11 cellular contexts compared by ENCODE assay signal in the genomic region with DNA sequence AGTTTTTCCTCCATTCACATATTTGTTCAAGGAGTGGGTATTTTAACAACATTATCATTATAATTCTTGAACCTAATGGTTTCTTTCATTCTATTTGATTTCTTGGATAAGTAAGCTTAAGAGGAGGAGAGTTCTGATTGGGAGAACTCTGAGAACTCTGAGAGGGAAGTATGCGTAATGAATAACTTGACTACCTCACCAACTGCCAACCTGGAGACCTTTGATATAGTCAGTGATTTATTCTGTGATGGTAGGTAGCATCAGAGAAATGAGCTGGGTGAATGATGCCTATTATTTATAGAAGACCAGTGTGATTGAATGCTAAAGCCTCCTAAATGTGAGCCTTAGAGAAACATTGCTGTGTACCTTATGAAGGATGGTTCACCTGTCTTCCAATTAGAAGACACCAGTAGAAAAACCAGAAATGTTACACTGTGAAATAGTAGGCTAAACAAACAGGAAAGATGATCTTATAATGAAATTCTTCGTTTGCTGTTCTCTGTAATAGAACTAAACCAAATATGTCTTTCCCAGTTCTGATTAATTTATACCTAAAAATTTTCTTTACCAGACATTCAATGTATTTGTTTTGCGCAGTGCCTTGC.
DNase-seq lines count a peak whose midpoint lies in the region; ATAC-seq and TF ChIP-seq lines count a peak whose summit lies in the region.
"Had no signal": no experiment of that assay in that cellular context is flagged by ENCODE, and none has a peak within 500 bp of the region (broad histone marks: within the 10 kb centered on the region; RNA-seq: fewer than 3 reads in every experiment).

No MANE protein-coding gene starts in this region.

- H3K4me3 ChIP-seq in thyroid gland (replicated peaks in 1 of 3) = no peak overlapping the region
- H3K4me3 ChIP-seq: tibial artery had no signal

- no peaks in the 10 kb centered on the region for H3K9me3 Mint-ChIP-seq in activated CD4-positive, alpha-beta T cell treated with anti-CD3 and anti-CD28 coated beads, Interleukin-2, amount 10 ng/mL, durations not matched to agents 7 days and 5 days
- H3K9me3 Mint-ChIP-seq in activated CD4-positive, alpha-beta memory T cell treated with anti-CD3 and anti-CD28 coated beads, Interleukin-2, amount 10 ng/mL, durations not matched to agents 7 days and 5 days = no peaks in the 10 kb centered on the region

- H3K9me3 ChIP-seq in thyroid gland = no peaks in the 10 kb centered on the region
- H3K9me3 ChIP-seq: right lobe of liver, tibial artery had no signal

- 88 to 92% methylated on average over 3 of the region's 3 CpGs for WGBS in thyroid gland, 2 donors

- H3K4me1 ChIP-seq in thyroid gland = peaks cover 19 to 26% of the 10 kb centered on the region in 2 donors

- H3K4me1 Mint-ChIP-seq in activated CD4-positive, alpha-beta T cell treated with anti-CD3 and anti-CD28 coated beads, Interleukin-2, amount 10 ng/mL, durations not matched to agents 7 days and 5 days = peaks cover 65% of the 10 kb centered on the region
- H3K4me1 Mint-ChIP-seq in activated CD4-positive, alpha-beta memory T cell treated with anti-CD3 and anti-CD28 coated beads, Interleukin-2, amount 10 ng/mL, durations not matched to agents 7 days and 5 days = peaks cover 65% of the 10 kb centered on the region

- ATAC-seq in HG03159 (IDR thresholded peaks at IDR 0.05; ENCODE audit: unreplicated experiment) = no peak

- no peak for DNase-seq in activated CD4-positive, alpha-beta T cell treated with anti-CD3 and anti-CD28 coated beads, Interleukin-2, amount 10 ng/mL, durations not matched to agents 7 days and 5 days
- DNase-seq in activated CD4-positive, alpha-beta T cell treated with anti-CD3 and anti-CD28 coated beads for 1 hour = no peak
- no peak for DNase-seq in activated CD4-positive, alpha-beta memory T cell treated with anti-CD3 and anti-CD28 coated beads, Interleukin-2, amount 10 ng/mL, durations not matched to agents 7 days and 5 days
- DNase-seq in kidney glomerular epithelial cell (lab: John Stamatoyannopoulos, UW) (peak; percentile 36), thyroid gland (no peak), activated gamma-delta T cell (lab: John Stamatoyannopoulos, UW) (no peak), nucleus accumbens (lab: John Stamatoyannopoulos, UW) (no peak)
- DNase-seq: glutamatergic neuron, right lobe of liver, tibial artery had no signal

- H3K27ac Mint-ChIP-seq in activated CD4-positive, alpha-beta T cell treated with anti-CD3 and anti-CD28 coated beads, Interleukin-2, amount 10 ng/mL, durations not matched to agents 7 days and 5 days = peak overlapping the region; percentile 99
- H3K27ac Mint-ChIP-seq in activated CD4-positive, alpha-beta memory T cell treated with anti-CD3 and anti-CD28 coated beads, Interleukin-2, amount 10 ng/mL, durations not matched to agents 7 days and 5 days = peak overlapping the region; percentile 92

- peak overlapping the region in 2 of 3 donors; percentile 92 to 98 for H3K27ac ChIP-seq in thyroid gland
- H3K27ac ChIP-seq: tibial artery had no signal

- no peaks in the 10 kb centered on the region for H3K27me3 ChIP-seq in thyroid gland
- H3K27me3 ChIP-seq: right lobe of liver had no signal

- CTCF ChIA-PET in activated CD4-positive, alpha-beta T cell treated with anti-CD3 and anti-CD28 coated beads, Interleukin-2, amount 10 ng/mL, durations not matched to agents 7 days and 5 days (lab: Charles Lee) = interaction anchor here (0.6 to 2.7 kb wide), 7 partner anchors 10 to 64 kb away, joined by 3 to 9 read pairs (median 4); no protein-coding TSS in a partner anchor
- CTCF ChIA-PET in activated CD4-positive, alpha-beta memory T cell treated with anti-CD3 and anti-CD28 coated beads, Interleukin-2, amount 10 ng/mL, durations not matched to agents 7 days and 5 days (lab: Charles Lee) = interaction anchor here (1.3 to 6.6 kb wide), 6 partner anchors 9 to 70 kb away, joined by 4 to 147 read pairs (median 16); no protein-coding TSS in a partner anchor

- no peak for TF ChIP-seq CTCF in thyroid gland (IDR thresholded peaks at IDR 0.05)

- intact Hi-C loops in thyroid gland (cut with DNase I) = no loop called here

- no peaks in the 10 kb centered on the region for H3K27me3 Mint-ChIP-seq in activated CD4-positive, alpha-beta T cell treated with anti-CD3 and anti-CD28 coated beads, Interleukin-2, amount 10 ng/mL, durations not matched to agents 7 days and 5 days
- H3K27me3 Mint-ChIP-seq in activated CD4-positive, alpha-beta memory T cell treated with anti-CD3 and anti-CD28 coated beads, Interleukin-2, amount 10 ng/mL, durations not matched to agents 7 days and 5 days = no peaks in the 10 kb centered on the region

- H3K36me3 Mint-ChIP-seq in activated CD4-positive, alpha-beta T cell treated with anti-CD3 and anti-CD28 coated beads, Interleukin-2, amount 10 ng/mL, durations not matched to agents 7 days and 5 days (ENCODE audit: low read depth) = peaks cover 11% of the 10 kb centered on the region
- peaks cover 15% of the 10 kb centered on the region for H3K36me3 Mint-ChIP-seq in activated CD4-positive, alpha-beta memory T cell treated with anti-CD3 and anti-CD28 coated beads, Interleukin-2, amount 10 ng/mL, durations not matched to agents 7 days and 5 days (ENCODE audit: low read depth)

- H3K4me3 Mint-ChIP-seq in activated CD4-positive, alpha-beta T cell treated with anti-CD3 and anti-CD28 coated beads, Interleukin-2, amount 10 ng/mL, durations not matched to agents 7 days and 5 days = peak overlapping the region; percentile 94
- H3K4me3 Mint-ChIP-seq in activated CD4-positive, alpha-beta memory T cell treated with anti-CD3 and anti-CD28 coated beads, Interleukin-2, amount 10 ng/mL, durations not matched to agents 7 days and 5 days = peak overlapping the region; percentile 93

- POLR2A ChIA-PET in activated CD4-positive, alpha-beta T cell treated with anti-CD3 and anti-CD28 coated beads, Interleukin-2, amount 10 ng/mL, durations not matched to agents 7 days and 5 days (lab: Charles Lee) = no interaction called here
- POLR2A ChIA-PET in activated CD4-positive, alpha-beta memory T cell treated with anti-CD3 and anti-CD28 coated beads, Interleukin-2, amount 10 ng/mL, durations not matched to agents 7 days and 5 days (lab: Charles Lee) = interaction anchor here (0.8 to 10.3 kb wide), 5 partner anchors 9 to 415 kb away, joined by 3 to 434 read pairs (median 57); no protein-coding TSS in a partner anchor

- no peak for TF ChIP-seq POLR2A in thyroid gland (IDR thresholded peaks at IDR 0.05)

- H3K36me3 ChIP-seq in thyroid gland = no peaks in the 10 kb centered on the region
- H3K36me3 ChIP-seq: right lobe of liver, tibial artery had no signal
